20 cellular contexts compared by ENCODE assay signal in genomic region chr2:187379869-187380268, GRCh38.
DNase-seq lines count a peak whose midpoint lies in the region; ATAC-seq and TF ChIP-seq lines count a peak whose summit lies in the region.
"Had no signal": no experiment of that assay in that cellular context is flagged by ENCODE, and none has a peak within 500 bp of the region (broad histone marks: within the 10 kb centered on the region; RNA-seq: fewer than 3 reads in every experiment).

No MANE protein-coding gene starts in this region.

- H3K27ac ChIP-seq in GM23338 (ENCODE audit: low read depth), result peak overlapping the region; percentile 27; the same call in 1 of the 2 replicates
- H3K27ac ChIP-seq in endodermal cell (ENCODE audit: low read depth, low read length), result no peak overlapping the region
- H3K27ac ChIP-seq in upper lobe of left lung, result no peak overlapping the region
- H3K27ac ChIP-seq: BLaER1 had no signal

- H3K4me2 ChIP-seq in GM23338, result no peak overlapping the region
- H3K4me2 ChIP-seq: BLaER1 had no signal

- no peaks in the 10 kb centered on the region for H3K27me3 ChIP-seq in GM23338 (ENCODE audit: insufficient read depth)
- no peaks in the 10 kb centered on the region for H3K27me3 ChIP-seq in endodermal cell (ENCODE audit: control insufficient read depth, insufficient read depth, low read length, poor library complexity, severe bottlenecking)
- H3K27me3 ChIP-seq in upper lobe of left lung, result no peaks in the 10 kb centered on the region
- H3K27me3 ChIP-seq: BLaER1 had no signal

- POLR2A ChIA-PET in WTC11 (lab: Charles Lee), result no interaction called here

- H3K9me3 ChIP-seq in endodermal cell (ENCODE audit: control insufficient read depth, low read length) (no peaks in the 10 kb centered on the region), upper lobe of left lung (no peaks in the 10 kb centered on the region)
- H3K9me3 ChIP-seq: BLaER1 had no signal

- no peak overlapping the region for H3K9ac ChIP-seq in endodermal cell (ENCODE audit: extremely low read depth, low read length, poor library complexity, severe bottlenecking)
- H3K9ac ChIP-seq: BLaER1 had no signal

- no peaks in the 10 kb centered on the region for H3K9me3 Mint-ChIP-seq in GM23338
- H3K9me3 Mint-ChIP-seq in WTC11, result 0 out of 2 replicates have a peak, but pooled peaks cover 3% of the 10 kb centered on the region
- no peaks in the 10 kb centered on the region for H3K9me3 Mint-ChIP-seq in endodermal cell
- H3K9me3 Mint-ChIP-seq: HFFc6 had no signal

- WGBS in endodermal cell (ENCODE audit: insufficient coverage in 1 of 2, insufficient read length in 1 of 2), 2 experiments, result 75 to 88% methylated on average over 2 to 3 of the region's 3 CpGs
- 63 to 85% methylated on average over 3 of the region's 3 CpGs for WGBS in upper lobe of left lung, 2 donors

- peaks cover 4% of the 10 kb centered on the region; the same call in 1 of the 2 replicates for H3K4me1 ChIP-seq in GM23338 (ENCODE audit: insufficient read depth)
- H3K4me1 ChIP-seq in endodermal cell (ENCODE audit: control insufficient read depth, insufficient read depth, low read length), result no peaks in the 10 kb centered on the region
- H3K4me1 ChIP-seq in upper lobe of left lung, result no peaks in the 10 kb centered on the region
- H3K4me1 ChIP-seq: BLaER1 had no signal

- H3K4me3 ChIP-seq in GM23338 (no peak overlapping the region), endodermal cell (ENCODE audit: low read length) (no peak overlapping the region), upper lobe of left lung (no peak overlapping the region)
- H3K4me3 ChIP-seq: BLaER1 had no signal

- H2AFZ ChIP-seq in GM23338, result no peak overlapping the region

- H3K36me3 ChIP-seq in GM23338 (ENCODE audit: insufficient read depth) (no peaks in the 10 kb centered on the region), endodermal cell (ENCODE audit: control insufficient read depth, insufficient read depth, low read length) (no peaks in the 10 kb centered on the region), upper lobe of left lung (peaks cover 0 to 46% (median 2%) of the 10 kb centered on the region in 4 donors)
- H3K36me3 ChIP-seq: BLaER1 had no signal

- H4K20me1 ChIP-seq in GM23338 (replicated peaks; ENCODE audit: insufficient read depth), result no peaks in the 10 kb centered on the region
- H4K20me1 ChIP-seq: BLaER1 had no signal

- no peak for TF ChIP-seq POLR2A in upper lobe of left lung (IDR thresholded peaks at IDR 0.05)

- no peak for TF ChIP-seq EP300 in upper lobe of left lung (IDR thresholded peaks at IDR 0.05)

- H3K9me2 ChIP-seq in GM23338 (ENCODE audit: insufficient read depth), result no peaks in the 10 kb centered on the region

- H3F3A ChIP-seq in GM23338 (replicated peaks; ENCODE audit: low read depth), result no peaks in the 10 kb centered on the region

- no peaks in the 10 kb centered on the region for H3K79me2 ChIP-seq in GM23338 (replicated peaks; ENCODE audit: insufficient read depth)

- no peaks in the 10 kb centered on the region for H3K27me3 Mint-ChIP-seq in GM23338 (ENCODE audit: insufficient read depth, low read depth, poor library complexity)
- H3K27me3 Mint-ChIP-seq in WTC11 (ENCODE audit: low read depth), result no peaks in the 10 kb centered on the region
- H3K27me3 Mint-ChIP-seq in endodermal cell (ENCODE audit: insufficient read depth), result no peaks in the 10 kb centered on the region
- H3K27me3 Mint-ChIP-seq: CD4-positive, alpha-beta memory T cell; IgD-negative memory B cell had no signal

- H3K4me1 Mint-ChIP-seq in GM23338 (peaks cover 9% of the 10 kb centered on the region; the same call in 2 of the 3 replicates), WTC11 (peaks cover 13% of the 10 kb centered on the region), endodermal cell (peaks cover 5% of the 10 kb centered on the region)
- H3K4me1 Mint-ChIP-seq: CD4-positive, alpha-beta memory T cell; IgD-negative memory B cell had no signal

- CTCF ChIA-PET in WTC11 (lab: Charles Lee), result interaction anchor here (1.2 kb wide), 1 partner anchor 68 kb away, joined by 4 read pairs; the partner anchor contains the start of gene CALCRL

- H3K4me3 Mint-ChIP-seq in GM23338 (no peak overlapping the region), WTC11 (no peak overlapping the region), endodermal cell (no peak overlapping the region)
- H3K4me3 Mint-ChIP-seq: CD14-positive monocyte; CD4-positive, alpha-beta memory T cell; HFFc6; IgD-negative memory B cell had no signal

- TF ChIP-seq CTCF in GM23338 (conservative IDR thresholded peaks at IDR 0.05; ENCODE audit: low read depth in 2 of 2), result no peak
- no peak for TF ChIP-seq CTCF in WTC11 (IDR thresholded peaks at IDR 0.05)
- TF ChIP-seq CTCF in endodermal cell (conservative IDR thresholded peaks at IDR 0.05), result no peak
- no peak for TF ChIP-seq CTCF in upper lobe of left lung (IDR thresholded peaks at IDR 0.05)
- no peak for TF ChIP-seq CTCF in GM10266 (IDR thresholded peaks at IDR 0.05; ENCODE audit: control insufficient read depth, insufficient read depth, low read depth, missing control alignments)

- H3K27ac Mint-ChIP-seq in GM23338 (no peak overlapping the region), WTC11 (peak overlapping the region; percentile 80; the same call in 1 of the 2 replicates), endodermal cell (peak overlapping the region; percentile 8)
- H3K27ac Mint-ChIP-seq: CD14-positive monocyte; CD4-positive, alpha-beta memory T cell; HFFc6; IgD-negative memory B cell had no signal

- ATAC-seq in GM23338 (peak; percentile 68), WTC11 (peak; percentile 91), upper lobe of left lung (ENCODE audit: low FRiP score in 2 of 2) (no peak), GM21717 (IDR thresholded peaks at IDR 0.05; ENCODE audit: unreplicated experiment) (no peak)
- ATAC-seq: HCT116, HepG2 had no signal

- H3K36me3 Mint-ChIP-seq in GM23338 (ENCODE audit: low read depth) (no peaks in the 10 kb centered on the region), WTC11 (no peaks in the 10 kb centered on the region), endodermal cell (ENCODE audit: low read depth) (no peaks in the 10 kb centered on the region)
- H3K36me3 Mint-ChIP-seq: CD4-positive, alpha-beta memory T cell; IgD-negative memory B cell had no signal

- DNase-seq in GM23338 (ENCODE audit: low spot score) (peak; percentile 34), WTC11 (ENCODE audit: low spot score) (no peak), endodermal cell (no peak), iPS-NIHi7 (ENCODE audit: extremely low spot score) (peak; percentile 13), upper lobe of left lung (no peak), GOT3 (lab: John Stamatoyannopoulos, UW) (no peak), GM10266 (ENCODE audit: extremely low spot score) (no peak)
- DNase-seq: 8988T; CD4-positive, alpha-beta memory T cell; DMS153; DMS79; GDM1; HFFc6; KBM-7 had no signal

TF ChIP-seq in GM23338, 12 proteins besides CTCF, POLR2A, EP300 and RAD21:
- no peak for TF ChIP-seq STAT1 (IDR thresholded peaks at IDR 0.05; ENCODE audit: unreplicated experiment)

TF ChIP-seq in WTC11, 78 proteins besides CTCF, POLR2A, EP300 and RAD21 (continues in another document):
- TF ChIP-seq FOXP1 (CRISPR knock-in tag; IDR thresholded peaks at IDR 0.05; ENCODE audit: borderline replicate concordance) (no peak), RORB (CRISPR knock-in tag; IDR thresholded peaks at IDR 0.05) (no peak), ZNF317 (CRISPR knock-in tag; IDR thresholded peaks at IDR 0.05; ENCODE audit: borderline replicate concordance, low read depth) (no peak), ZNF219 (CRISPR knock-in tag; IDR thresholded peaks at IDR 0.05; ENCODE audit: borderline replicate concordance) (no peak), ZNF138 (CRISPR knock-in tag; conservative IDR thresholded peaks at IDR 0.05) (no peak), CBFB (CRISPR knock-in tag; IDR thresholded peaks at IDR 0.05; ENCODE audit: low read depth) (no peak), HMGXB4 (CRISPR knock-in tag; IDR thresholded peaks at IDR 0.05) (no peak), FOXJ3 (CRISPR knock-in tag; IDR thresholded peaks at IDR 0.05; ENCODE audit: borderline replicate concordance) (no peak), TEAD4 (CRISPR knock-in tag; IDR thresholded peaks at IDR 0.05) (no peak), ELF4 (CRISPR knock-in tag; IDR thresholded peaks at IDR 0.05; ENCODE audit: low read depth) (no peak), ZNF671 (CRISPR knock-in tag; IDR thresholded peaks at IDR 0.05) (no peak), ZNF396 (CRISPR knock-in tag; IDR thresholded peaks at IDR 0.05; ENCODE audit: borderline replicate concordance) (no peak)
- TF ChIP-seq, protein P1, sequence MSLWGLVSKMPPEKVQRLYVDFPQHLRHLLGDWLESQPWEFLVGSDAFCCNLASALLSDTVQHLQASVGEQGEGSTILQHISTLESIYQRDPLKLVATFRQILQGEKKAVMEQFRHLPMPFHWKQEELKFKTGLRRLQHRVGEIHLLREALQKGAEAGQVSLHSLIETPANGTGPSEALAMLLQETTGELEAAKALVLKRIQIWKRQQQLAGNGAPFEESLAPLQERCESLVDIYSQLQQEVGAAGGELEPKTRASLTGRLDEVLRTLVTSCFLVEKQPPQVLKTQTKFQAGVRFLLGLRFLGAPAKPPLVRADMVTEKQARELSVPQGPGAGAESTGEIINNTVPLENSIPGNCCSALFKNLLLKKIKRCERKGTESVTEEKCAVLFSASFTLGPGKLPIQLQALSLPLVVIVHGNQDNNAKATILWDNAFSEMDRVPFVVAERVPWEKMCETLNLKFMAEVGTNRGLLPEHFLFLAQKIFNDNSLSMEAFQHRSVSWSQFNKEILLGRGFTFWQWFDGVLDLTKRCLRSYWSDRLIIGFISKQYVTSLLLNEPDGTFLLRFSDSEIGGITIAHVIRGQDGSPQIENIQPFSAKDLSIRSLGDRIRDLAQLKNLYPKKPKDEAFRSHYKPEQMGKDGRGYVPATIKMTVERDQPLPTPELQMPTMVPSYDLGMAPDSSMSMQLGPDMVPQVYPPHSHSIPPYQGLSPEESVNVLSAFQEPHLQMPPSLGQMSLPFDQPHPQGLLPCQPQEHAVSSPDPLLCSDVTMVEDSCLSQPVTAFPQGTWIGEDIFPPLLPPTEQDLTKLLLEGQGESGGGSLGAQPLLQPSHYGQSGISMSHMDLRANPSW (CRISPR knock-in tag; conservative IDR thresholded peaks at IDR 0.05; ENCODE audit: low read depth), result no peak

Comparison
In these comparisons a context has a peak if more than half of its experiments do, and no peak if none do; other contexts are left out.
1. ATAC-seq: peak in GM23338 (single experiment) and WTC11 (single experiment); none in upper lobe of left lung (0 of 2) and GM21717 (single experiment).
2. DNase-seq: peak in GM23338 (single experiment) and iPS-NIHi7 (single experiment); none in WTC11 (single experiment), endodermal cell (single experiment), upper lobe of left lung (0 of 2), GOT3 (single experiment) and GM10266 (single experiment).